1 cellular context compared by ENCODE assay signal in the genomic region with DNA sequence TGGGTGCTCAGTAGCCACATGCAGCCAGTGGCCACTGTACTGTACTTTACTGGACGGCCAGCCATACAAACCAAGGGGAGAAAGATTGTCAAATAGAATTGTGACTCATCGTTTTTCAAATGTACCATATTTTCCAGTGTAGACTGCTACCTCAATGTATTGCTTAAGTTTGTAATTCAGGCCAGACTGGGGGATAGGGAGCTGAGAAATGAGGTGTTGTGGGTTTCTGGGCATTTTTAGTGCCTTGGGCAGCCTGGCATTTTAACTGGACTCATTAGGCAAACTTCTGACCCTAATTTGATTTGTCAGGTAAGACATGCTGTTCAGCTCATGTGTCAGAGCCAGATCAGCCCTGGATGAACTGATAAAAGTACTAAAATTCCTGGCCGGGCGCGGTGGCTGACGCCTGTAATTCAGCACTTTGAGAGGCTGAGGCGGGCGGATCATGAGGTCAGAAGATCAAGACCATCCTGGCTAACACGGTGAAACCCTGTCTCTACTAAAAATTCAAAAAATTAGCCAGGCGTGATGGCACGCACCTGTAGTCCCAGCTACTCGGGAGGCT.
TF ChIP-seq lines count a peak whose summit lies in the region.

No MANE protein-coding gene starts in this region.

TF ChIP-seq in K562, 482 proteins besides CTCF, POLR2A, EP300 and RAD21 (continued from another document and continues in another):
- TF ChIP-seq PHF21A (IDR thresholded peaks at IDR 0.05; ENCODE audit: borderline replicate concordance, low read depth) = no peak
- TF ChIP-seq, protein P1, sequence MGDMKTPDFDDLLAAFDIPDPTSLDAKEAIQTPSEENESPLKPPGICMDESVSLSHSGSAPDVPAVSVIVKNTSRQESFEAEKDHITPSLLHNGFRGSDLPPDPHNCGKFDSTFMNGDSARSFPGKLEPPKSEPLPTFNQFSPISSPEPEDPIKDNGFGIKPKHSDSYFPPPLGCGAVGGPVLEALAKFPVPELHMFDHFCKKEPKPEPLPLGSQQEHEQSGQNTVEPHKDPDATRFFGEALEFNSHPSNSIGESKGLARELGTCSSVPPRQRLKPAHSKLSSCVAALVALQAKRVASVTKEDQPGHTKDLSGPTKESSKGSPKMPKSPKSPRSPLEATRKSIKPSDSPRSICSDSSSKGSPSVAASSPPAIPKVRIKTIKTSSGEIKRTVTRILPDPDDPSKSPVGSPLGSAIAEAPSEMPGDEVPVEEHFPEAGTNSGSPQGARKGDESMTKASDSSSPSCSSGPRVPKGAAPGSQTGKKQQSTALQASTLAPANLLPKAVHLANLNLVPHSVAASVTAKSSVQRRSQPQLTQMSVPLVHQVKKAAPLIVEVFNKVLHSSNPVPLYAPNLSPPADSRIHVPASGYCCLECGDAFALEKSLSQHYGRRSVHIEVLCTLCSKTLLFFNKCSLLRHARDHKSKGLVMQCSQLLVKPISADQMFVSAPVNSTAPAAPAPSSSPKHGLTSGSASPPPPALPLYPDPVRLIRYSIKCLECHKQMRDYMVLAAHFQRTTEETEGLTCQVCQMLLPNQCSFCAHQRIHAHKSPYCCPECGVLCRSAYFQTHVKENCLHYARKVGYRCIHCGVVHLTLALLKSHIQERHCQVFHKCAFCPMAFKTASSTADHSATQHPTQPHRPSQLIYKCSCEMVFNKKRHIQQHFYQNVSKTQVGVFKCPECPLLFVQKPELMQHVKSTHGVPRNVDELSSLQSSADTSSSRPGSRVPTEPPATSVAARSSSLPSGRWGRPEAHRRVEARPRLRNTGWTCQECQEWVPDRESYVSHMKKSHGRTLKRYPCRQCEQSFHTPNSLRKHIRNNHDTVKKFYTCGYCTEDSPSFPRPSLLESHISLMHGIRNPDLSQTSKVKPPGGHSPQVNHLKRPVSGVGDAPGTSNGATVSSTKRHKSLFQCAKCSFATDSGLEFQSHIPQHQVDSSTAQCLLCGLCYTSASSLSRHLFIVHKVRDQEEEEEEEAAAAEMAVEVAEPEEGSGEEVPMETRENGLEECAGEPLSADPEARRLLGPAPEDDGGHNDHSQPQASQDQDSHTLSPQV (IDR thresholded peaks at IDR 0.05) = peak; percentile 67; the same call in 1 of the 2 replicates
- peak; percentile 43; the same call in 1 of the 2 replicates for TF ChIP-seq NCOR1 (IDR thresholded peaks at IDR 0.05)
- no peak for TF ChIP-seq KLF10 (CRISPR knock-in tag; IDR thresholded peaks at IDR 0.05)
- peak; percentile 43; the same call in 1 of the 2 replicates for TF ChIP-seq NFATC3 (IDR thresholded peaks at IDR 0.05)
- no peak for TF ChIP-seq MECOM (CRISPR knock-in tag; IDR thresholded peaks at IDR 0.05)
- no peak for TF ChIP-seq GATAD2A (IDR thresholded peaks at IDR 0.05)
- TF ChIP-seq, protein P2, sequence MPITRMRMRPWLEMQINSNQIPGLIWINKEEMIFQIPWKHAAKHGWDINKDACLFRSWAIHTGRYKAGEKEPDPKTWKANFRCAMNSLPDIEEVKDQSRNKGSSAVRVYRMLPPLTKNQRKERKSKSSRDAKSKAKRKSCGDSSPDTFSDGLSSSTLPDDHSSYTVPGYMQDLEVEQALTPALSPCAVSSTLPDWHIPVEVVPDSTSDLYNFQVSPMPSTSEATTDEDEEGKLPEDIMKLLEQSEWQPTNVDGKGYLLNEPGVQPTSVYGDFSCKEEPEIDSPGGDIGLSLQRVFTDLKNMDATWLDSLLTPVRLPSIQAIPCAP (CRISPR knock-in tag; IDR thresholded peaks at IDR 0.05; ENCODE audit: borderline replicate concordance) = 0 out of 2 replicates have a peak, but pooled peaks have one; percentile 53
- TF ChIP-seq, protein P3, sequence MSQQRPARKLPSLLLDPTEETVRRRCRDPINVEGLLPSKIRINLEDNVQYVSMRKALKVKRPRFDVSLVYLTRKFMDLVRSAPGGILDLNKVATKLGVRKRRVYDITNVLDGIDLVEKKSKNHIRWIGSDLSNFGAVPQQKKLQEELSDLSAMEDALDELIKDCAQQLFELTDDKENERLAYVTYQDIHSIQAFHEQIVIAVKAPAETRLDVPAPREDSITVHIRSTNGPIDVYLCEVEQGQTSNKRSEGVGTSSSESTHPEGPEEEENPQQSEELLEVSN (IDR thresholded peaks at IDR 0.05; ENCODE audit: borderline replicate concordance in 1 of 2, extremely low read depth in 1 of 2, insufficient read depth in 1 of 2, insufficient read length in 1 of 2, low read depth in 1 of 2, low read length in 1 of 2, poor library complexity in 1 of 2, severe bottlenecking in 1 of 2) = peak in 1 of 2 experiments; percentile 7
- TF ChIP-seq POLR2AphosphoS5 (IDR thresholded peaks at IDR 0.05; ENCODE audit: control insufficient read depth, insufficient read depth, low read depth, low read length) = no peak
- TF ChIP-seq NFIC (IDR thresholded peaks at IDR 0.05) = peak; percentile 43
- TF ChIP-seq, protein P4, sequence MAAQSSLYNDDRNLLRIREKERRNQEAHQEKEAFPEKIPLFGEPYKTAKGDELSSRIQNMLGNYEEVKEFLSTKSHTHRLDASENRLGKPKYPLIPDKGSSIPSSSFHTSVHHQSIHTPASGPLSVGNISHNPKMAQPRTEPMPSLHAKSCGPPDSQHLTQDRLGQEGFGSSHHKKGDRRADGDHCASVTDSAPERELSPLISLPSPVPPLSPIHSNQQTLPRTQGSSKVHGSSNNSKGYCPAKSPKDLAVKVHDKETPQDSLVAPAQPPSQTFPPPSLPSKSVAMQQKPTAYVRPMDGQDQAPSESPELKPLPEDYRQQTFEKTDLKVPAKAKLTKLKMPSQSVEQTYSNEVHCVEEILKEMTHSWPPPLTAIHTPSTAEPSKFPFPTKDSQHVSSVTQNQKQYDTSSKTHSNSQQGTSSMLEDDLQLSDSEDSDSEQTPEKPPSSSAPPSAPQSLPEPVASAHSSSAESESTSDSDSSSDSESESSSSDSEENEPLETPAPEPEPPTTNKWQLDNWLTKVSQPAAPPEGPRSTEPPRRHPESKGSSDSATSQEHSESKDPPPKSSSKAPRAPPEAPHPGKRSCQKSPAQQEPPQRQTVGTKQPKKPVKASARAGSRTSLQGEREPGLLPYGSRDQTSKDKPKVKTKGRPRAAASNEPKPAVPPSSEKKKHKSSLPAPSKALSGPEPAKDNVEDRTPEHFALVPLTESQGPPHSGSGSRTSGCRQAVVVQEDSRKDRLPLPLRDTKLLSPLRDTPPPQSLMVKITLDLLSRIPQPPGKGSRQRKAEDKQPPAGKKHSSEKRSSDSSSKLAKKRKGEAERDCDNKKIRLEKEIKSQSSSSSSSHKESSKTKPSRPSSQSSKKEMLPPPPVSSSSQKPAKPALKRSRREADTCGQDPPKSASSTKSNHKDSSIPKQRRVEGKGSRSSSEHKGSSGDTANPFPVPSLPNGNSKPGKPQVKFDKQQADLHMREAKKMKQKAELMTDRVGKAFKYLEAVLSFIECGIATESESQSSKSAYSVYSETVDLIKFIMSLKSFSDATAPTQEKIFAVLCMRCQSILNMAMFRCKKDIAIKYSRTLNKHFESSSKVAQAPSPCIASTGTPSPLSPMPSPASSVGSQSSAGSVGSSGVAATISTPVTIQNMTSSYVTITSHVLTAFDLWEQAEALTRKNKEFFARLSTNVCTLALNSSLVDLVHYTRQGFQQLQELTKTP (IDR thresholded peaks at IDR 0.05; ENCODE audit: low read depth in 1 of 2, partially characterized antibody in 2 of 2) = peak; percentile 55 to 65
- peak; percentile 91 for TF ChIP-seq DPF2 (IDR thresholded peaks at IDR 0.05)
- peak; percentile 88 for TF ChIP-seq BACH1 (tag; IDR thresholded peaks at IDR 0.05)
- TF ChIP-seq, protein P5, sequence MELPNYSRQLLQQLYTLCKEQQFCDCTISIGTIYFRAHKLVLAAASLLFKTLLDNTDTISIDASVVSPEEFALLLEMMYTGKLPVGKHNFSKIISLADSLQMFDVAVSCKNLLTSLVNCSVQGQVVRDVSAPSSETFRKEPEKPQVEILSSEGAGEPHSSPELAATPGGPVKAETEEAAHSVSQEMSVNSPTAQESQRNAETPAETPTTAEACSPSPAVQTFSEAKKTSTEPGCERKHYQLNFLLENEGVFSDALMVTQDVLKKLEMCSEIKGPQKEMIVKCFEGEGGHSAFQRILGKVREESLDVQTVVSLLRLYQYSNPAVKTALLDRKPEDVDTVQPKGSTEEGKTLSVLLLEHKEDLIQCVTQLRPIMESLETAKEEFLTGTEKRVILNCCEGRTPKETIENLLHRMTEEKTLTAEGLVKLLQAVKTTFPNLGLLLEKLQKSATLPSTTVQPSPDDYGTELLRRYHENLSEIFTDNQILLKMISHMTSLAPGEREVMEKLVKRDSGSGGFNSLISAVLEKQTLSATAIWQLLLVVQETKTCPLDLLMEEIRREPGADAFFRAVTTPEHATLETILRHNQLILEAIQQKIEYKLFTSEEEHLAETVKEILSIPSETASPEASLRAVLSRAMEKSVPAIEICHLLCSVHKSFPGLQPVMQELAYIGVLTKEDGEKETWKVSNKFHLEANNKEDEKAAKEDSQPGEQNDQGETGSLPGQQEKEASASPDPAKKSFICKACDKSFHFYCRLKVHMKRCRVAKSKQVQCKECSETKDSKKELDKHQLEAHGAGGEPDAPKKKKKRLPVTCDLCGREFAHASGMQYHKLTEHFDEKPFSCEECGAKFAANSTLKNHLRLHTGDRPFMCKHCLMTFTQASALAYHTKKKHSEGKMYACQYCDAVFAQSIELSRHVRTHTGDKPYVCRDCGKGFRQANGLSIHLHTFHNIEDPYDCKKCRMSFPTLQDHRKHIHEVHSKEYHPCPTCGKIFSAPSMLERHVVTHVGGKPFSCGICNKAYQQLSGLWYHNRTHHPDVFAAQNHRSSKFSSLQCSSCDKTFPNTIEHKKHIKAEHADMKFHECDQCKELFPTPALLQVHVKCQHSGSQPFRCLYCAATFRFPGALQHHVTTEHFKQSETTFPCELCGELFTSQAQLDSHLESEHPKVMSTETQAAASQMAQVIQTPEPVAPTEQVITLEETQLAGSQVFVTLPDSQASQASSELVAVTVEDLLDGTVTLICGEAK (IDR thresholded peaks at IDR 0.05) = peak; percentile 62
- TF ChIP-seq, protein P5 (CRISPR knock-in tag; IDR thresholded peaks at IDR 0.05) = no peak
- TF ChIP-seq ZBTB8A (IDR thresholded peaks at IDR 0.05; ENCODE audit: partially characterized antibody) = no peak
- peak; percentile 91 for TF ChIP-seq NBN (IDR thresholded peaks at IDR 0.05; ENCODE audit: low read depth)
- TF ChIP-seq, protein P6, sequence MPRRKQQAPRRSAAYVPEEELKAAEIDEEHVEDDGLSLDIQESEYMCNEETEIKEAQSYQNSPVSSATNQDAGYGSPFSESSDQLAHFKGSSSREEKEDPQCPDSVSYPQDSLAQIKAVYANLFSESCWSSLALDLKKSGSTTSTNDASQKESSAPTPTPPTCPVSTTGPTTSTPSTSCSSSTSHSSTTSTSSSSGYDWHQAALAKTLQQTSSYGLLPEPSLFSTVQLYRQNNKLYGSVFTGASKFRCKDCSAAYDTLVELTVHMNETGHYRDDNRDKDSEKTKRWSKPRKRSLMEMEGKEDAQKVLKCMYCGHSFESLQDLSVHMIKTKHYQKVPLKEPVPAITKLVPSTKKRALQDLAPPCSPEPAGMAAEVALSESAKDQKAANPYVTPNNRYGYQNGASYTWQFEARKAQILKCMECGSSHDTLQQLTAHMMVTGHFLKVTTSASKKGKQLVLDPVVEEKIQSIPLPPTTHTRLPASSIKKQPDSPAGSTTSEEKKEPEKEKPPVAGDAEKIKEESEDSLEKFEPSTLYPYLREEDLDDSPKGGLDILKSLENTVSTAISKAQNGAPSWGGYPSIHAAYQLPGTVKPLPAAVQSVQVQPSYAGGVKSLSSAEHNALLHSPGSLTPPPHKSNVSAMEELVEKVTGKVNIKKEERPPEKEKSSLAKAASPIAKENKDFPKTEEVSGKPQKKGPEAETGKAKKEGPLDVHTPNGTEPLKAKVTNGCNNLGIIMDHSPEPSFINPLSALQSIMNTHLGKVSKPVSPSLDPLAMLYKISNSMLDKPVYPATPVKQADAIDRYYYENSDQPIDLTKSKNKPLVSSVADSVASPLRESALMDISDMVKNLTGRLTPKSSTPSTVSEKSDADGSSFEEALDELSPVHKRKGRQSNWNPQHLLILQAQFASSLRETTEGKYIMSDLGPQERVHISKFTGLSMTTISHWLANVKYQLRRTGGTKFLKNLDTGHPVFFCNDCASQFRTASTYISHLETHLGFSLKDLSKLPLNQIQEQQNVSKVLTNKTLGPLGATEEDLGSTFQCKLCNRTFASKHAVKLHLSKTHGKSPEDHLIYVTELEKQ (CRISPR knock-in tag; IDR thresholded peaks at IDR 0.05) = no peak
- TF ChIP-seq ARNT (IDR thresholded peaks at IDR 0.05) = peak; percentile 31; a peak in 2 of 4 replicates
- TF ChIP-seq SMARCC2 (IDR thresholded peaks at IDR 0.05; ENCODE audit: low read depth) = peak; percentile 73
- peak; percentile 93 for TF ChIP-seq ADNP (tag; IDR thresholded peaks at IDR 0.05)
- peak; percentile 74 for TF ChIP-seq MYBL2 (IDR thresholded peaks at IDR 0.05; ENCODE audit: low read depth)
- no peak for TF ChIP-seq MYBL2 (CRISPR knock-in tag; IDR thresholded peaks at IDR 0.05; ENCODE audit: borderline replicate concordance)
- peak; percentile 68; the same call in 1 of the 2 replicates for TF ChIP-seq BCOR (IDR thresholded peaks at IDR 0.05)
- TF ChIP-seq, protein P7, sequence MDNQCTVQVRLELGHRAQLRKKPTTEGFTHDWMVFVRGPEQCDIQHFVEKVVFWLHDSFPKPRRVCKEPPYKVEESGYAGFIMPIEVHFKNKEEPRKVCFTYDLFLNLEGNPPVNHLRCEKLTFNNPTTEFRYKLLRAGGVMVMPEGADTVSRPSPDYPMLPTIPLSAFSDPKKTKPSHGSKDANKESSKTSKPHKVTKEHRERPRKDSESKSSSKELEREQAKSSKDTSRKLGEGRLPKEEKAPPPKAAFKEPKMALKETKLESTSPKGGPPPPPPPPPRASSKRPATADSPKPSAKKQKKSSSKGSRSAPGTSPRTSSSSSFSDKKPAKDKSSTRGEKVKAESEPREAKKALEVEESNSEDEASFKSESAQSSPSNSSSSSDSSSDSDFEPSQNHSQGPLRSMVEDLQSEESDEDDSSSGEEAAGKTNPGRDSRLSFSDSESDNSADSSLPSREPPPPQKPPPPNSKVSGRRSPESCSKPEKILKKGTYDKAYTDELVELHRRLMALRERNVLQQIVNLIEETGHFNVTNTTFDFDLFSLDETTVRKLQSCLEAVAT (IDR thresholded peaks at IDR 0.05) = peak in 1 of 2 experiments; percentile 35; a peak in 1 of 4 replicates
